ENCODE assay signal across 21 cellular contexts in the genomic region with DNA sequence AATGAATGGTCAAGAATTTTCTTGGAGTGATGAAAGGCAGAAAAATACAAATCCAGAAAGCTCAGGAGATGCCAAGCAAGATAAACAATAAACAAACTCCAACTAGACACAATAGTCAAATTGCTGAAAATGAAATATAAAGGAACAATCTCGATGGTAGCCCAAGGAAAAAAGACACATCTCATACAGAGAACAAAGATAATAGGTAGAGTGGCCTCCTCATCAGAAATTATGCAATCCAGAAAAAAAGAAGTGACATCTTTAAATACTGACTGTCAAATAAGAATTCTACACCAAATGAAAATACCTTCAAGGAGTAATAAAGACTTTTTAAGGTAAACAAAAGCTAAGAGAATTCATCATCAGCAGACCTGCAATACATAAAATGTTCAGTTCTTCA.
"Had no signal": no experiment of that assay in that cellular context is flagged by ENCODE, and none has a peak within 500 bp of the region (broad histone marks: within the 10 kb centered on the region; RNA-seq: fewer than 3 reads in every experiment).

No MANE protein-coding gene starts in this region.

- H3K9me3 ChIP-seq: esophagus muscularis mucosa, gastroesophageal sphincter, heart left ventricle, neutrophil, spleen, tibial nerve, uterus had no signal

- H3K4me3 Mint-ChIP-seq: activated naive CD8-positive, alpha-beta T cell; dendritic cell treated with granulocyte-macrophage colony-stimulating factor and Interleukin-4, amounts not matched to agents 40 ng/mL and 50 ng/mL, for 4 days; natural killer cell had no signal

- H3K27me3 ChIP-seq: esophagus muscularis mucosa, gastroesophageal sphincter, heart left ventricle, neutrophil, spleen, tibial nerve, uterus had no signal

- H3K27ac Mint-ChIP-seq: activated naive CD8-positive, alpha-beta T cell; activated T-helper 1 cell treated with anti-CD3 and anti-CD28 coated beads, Interleukin-12 subunit alpha, Interleukin-12 subunit beta, Interleukin-2, Interleukin-4 antibody, amounts not matched to agents 30 ng/mL and 10 ng/mL and 1 ng/mL, durations not matched to agents 14 hours and 24 hours and 36 hours; dendritic cell treated with granulocyte-macrophage colony-stimulating factor and Interleukin-4, amounts not matched to agents 40 ng/mL and 50 ng/mL, for 4 days had no signal

- H3K36me3 Mint-ChIP-seq: natural killer cell had no signal

- H3K4me3 ChIP-seq: esophagus muscularis mucosa, gastroesophageal sphincter, heart left ventricle, spleen, tibial nerve, uterus had no signal

- H3K27ac ChIP-seq: esophagus muscularis mucosa, gastroesophageal sphincter, neutrophil, uterus had no signal

- H3K27me3 Mint-ChIP-seq: activated naive CD8-positive, alpha-beta T cell; dendritic cell treated with granulocyte-macrophage colony-stimulating factor and Interleukin-4, amounts not matched to agents 40 ng/mL and 50 ng/mL, for 4 days; T-cell had no signal

- FAIRE-seq: bronchial epithelial cell, endothelial cell of umbilical vein had no signal

- H3K9me3 Mint-ChIP-seq: activated T-helper 1 cell treated with anti-CD3 and anti-CD28 coated beads, Interleukin-12 subunit alpha, Interleukin-12 subunit beta, Interleukin-2, Interleukin-4 antibody, amounts not matched to agents 30 ng/mL and 10 ng/mL and 1 ng/mL, durations not matched to agents 14 hours and 24 hours and 36 hours; dendritic cell treated with granulocyte-macrophage colony-stimulating factor and Interleukin-4, amounts not matched to agents 40 ng/mL and 50 ng/mL, for 4 days; natural killer cell; T-cell had no signal

- DNase-seq: activated CD4-positive, alpha-beta T cell treated with anti-CD3 and anti-CD28 coated beads for 48 hours; activated CD4-positive, CD25-positive, alpha-beta regulatory T cell; activated CD8-positive, alpha-beta memory T cell treated with anti-CD3 and anti-CD28 coated beads for 24 hours; effector CD8-positive, alpha-beta T cell; left ventricle myocardium superior; natural killer cell; spleen; stimulated activated naive CD8-positive, alpha-beta T cell treated with anti-CD3 and anti-CD28 coated beads, Interleukin-15, Interleukin-2, amounts not matched to agents 100 U/mL and 50 U/mL, for 24 hours; T-cell; T-helper 9 cell; uterus had no signal

- H3K4me1 ChIP-seq: uterus had no signal

- H3K36me3 ChIP-seq: esophagus muscularis mucosa, gastroesophageal sphincter, heart left ventricle, neutrophil, spleen, tibial nerve, uterus had no signal

- ATAC-seq: gastroesophageal sphincter; natural killer cell; stimulated activated naive CD8-positive, alpha-beta T cell treated with anti-CD3 and anti-CD28 coated beads, Interleukin-15, Interleukin-2, amounts not matched to agents 100 U/mL and 50 U/mL, for 24 hours had no signal
